8 cellular contexts compared by ENCODE assay signal in the genomic region with DNA sequence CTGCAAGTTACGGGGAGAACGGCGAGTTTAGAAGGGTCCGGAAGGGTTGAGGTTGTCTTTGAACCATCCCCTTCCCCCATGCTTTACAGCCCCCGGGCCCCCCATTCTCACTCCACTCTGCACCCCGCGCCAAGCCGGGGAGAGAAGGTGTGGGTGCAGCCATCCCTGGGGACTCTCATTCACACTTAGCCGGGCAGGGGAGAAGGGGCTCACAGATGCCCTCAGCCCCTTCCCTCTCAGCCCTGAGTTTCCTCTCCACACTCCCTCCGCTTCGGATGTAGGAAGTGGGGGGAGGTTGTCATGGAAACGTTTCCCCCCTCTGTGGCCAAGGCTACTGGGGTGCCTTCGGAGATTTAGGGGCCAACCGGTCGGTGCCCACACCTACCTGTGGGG. TPM values are rescaled to one million over a fixed set of nuclear protein-coding genes. Genes with fewer than 3 reads are reported as not detected.
DNase-seq lines count a peak whose midpoint lies in the region; ATAC-seq and TF ChIP-seq lines count a peak whose summit lies in the region.

No MANE protein-coding gene starts in this region.

- CTCF ChIA-PET in CD4-positive, alpha-beta memory T cell (lab: Charles Lee; ENCODE audit: partially characterized antibody) = interaction anchor here (1.3 kb wide), 1 partner anchor 10 kb away, joined by 3 read pairs; no protein-coding TSS in a partner anchor

- peaks cover 0 to 1% of the 10 kb centered on the region in 2 donors for H3K36me3 Mint-ChIP-seq in CD4-positive, alpha-beta memory T cell
- no peaks in the 10 kb centered on the region for H3K36me3 Mint-ChIP-seq in chondrocyte (ENCODE audit: low read depth)

- peaks cover 0 to 8% (median 3%) of the 10 kb centered on the region in 8 donors for H3K9me3 Mint-ChIP-seq in CD4-positive, alpha-beta memory T cell
- H3K9me3 Mint-ChIP-seq in chondrocyte (ENCODE audit: low read depth) = no peaks in the 10 kb centered on the region

- H3K27ac ChIP-seq in CD4-positive, alpha-beta memory T cell (ENCODE audit: low read depth, low read length) = no peak overlapping the region

- H3K27me3 ChIP-seq in CD4-positive, alpha-beta memory T cell (ENCODE audit: insufficient read depth, low read length) = peaks cover 26% of the 10 kb centered on the region
- H3K27me3 ChIP-seq in mononuclear cell (ENCODE audit: insufficient read depth, low read length) = peaks cover 85% of the 10 kb centered on the region

- POLR2A ChIA-PET in CD4-positive, alpha-beta memory T cell (lab: Charles Lee; ENCODE audit: partially characterized antibody) = no interaction called here

- peak overlapping the region in 1 of 2 donors; percentile 54 for H3K4me3 ChIP-seq in CD4-positive, alpha-beta memory T cell (ENCODE audit: low read length in 2 of 2)
- H3K4me3 ChIP-seq in mononuclear cell (ENCODE audit: low read length) = peak overlapping the region; percentile 8

- peak in 1 of 5 donors; percentile 3 for DNase-seq in CD4-positive, alpha-beta memory T cell
- DNase-seq in chondrocyte (ENCODE audit: low spot score) (no peak), AG20443 (ENCODE audit: low spot score) (no peak), head of caudate nucleus (no peak), amniotic stem cell (lab: John Stamatoyannopoulos, UW) (no peak)

- no peak for TF ChIP-seq CTCF in chondrocyte (IDR thresholded peaks at IDR 0.05)

- H3K36me3 ChIP-seq in CD4-positive, alpha-beta memory T cell (ENCODE audit: insufficient read depth, low read length) = no peaks in the 10 kb centered on the region

- H3K4me1 Mint-ChIP-seq in CD4-positive, alpha-beta memory T cell = peaks cover 4 to 11% (median 5%) of the 10 kb centered on the region in 4 donors
- peaks cover 13% of the 10 kb centered on the region for H3K4me1 Mint-ChIP-seq in chondrocyte (ENCODE audit: low read depth)

- peaks cover 31% of the 10 kb centered on the region for H3K4me1 ChIP-seq in CD4-positive, alpha-beta memory T cell (ENCODE audit: insufficient read depth, low read length)
- peaks cover 20% of the 10 kb centered on the region for H3K4me1 ChIP-seq in mononuclear cell (ENCODE audit: insufficient read depth, low read length)

- intact Hi-C loops in CD4-positive, alpha-beta memory T cell (cut with micrococcal nuclease) = loop anchor here (2.0 to 10.0 kb wide), 3 partner anchors 169 to 1059 kb away; no protein-coding TSS in a partner anchor
- intact Hi-C loops in head of caudate nucleus (cut with DNase I) = loop anchor here (5.0 kb wide), 1 partner anchor 167 kb away; no protein-coding TSS in a partner anchor

- peak; percentile 7 for ATAC-seq in HG03521 (IDR thresholded peaks at IDR 0.05; ENCODE audit: unreplicated experiment)
- ATAC-seq in GM18861 (IDR thresholded peaks at IDR 0.05; ENCODE audit: unreplicated experiment) = no peak

- peak overlapping the region; percentile 74 to 80 (median 77) for H3K4me3 Mint-ChIP-seq in CD4-positive, alpha-beta memory T cell
- H3K4me3 Mint-ChIP-seq in chondrocyte (ENCODE audit: unreplicated experiment) = no peak overlapping the region

- H3K27ac Mint-ChIP-seq in CD4-positive, alpha-beta memory T cell = peak overlapping the region in 3 of 7 donors; percentile 55 to 82 (median 75)
- peak overlapping the region; percentile 59 for H3K27ac Mint-ChIP-seq in chondrocyte (ENCODE audit: unreplicated experiment)

- H3K27me3 Mint-ChIP-seq in CD4-positive, alpha-beta memory T cell = peaks cover 9 to 18% of the 10 kb centered on the region in 2 donors
- H3K27me3 Mint-ChIP-seq in chondrocyte (ENCODE audit: low read depth) = peaks cover 24% of the 10 kb centered on the region

- H3K9me3 ChIP-seq in CD4-positive, alpha-beta memory T cell (ENCODE audit: control insufficient read depth in 1 of 2, low read length in 2 of 2) = no peaks in the 10 kb centered on the region
- no peaks in the 10 kb centered on the region for H3K9me3 ChIP-seq in mononuclear cell (ENCODE audit: low read depth, low read length)

RNA-seq across cellular contexts. Expression of a gene that starts 0.3 kb away (rescaled TPM):
- total RNA-seq in CD4-positive, alpha-beta memory T cell = 1 to 10 TPM; 3.8 to 5.6 TPM
- 1 to 10 TPM; 2.8 to 2.9 TPM for polyA plus RNA-seq in CD4-positive, alpha-beta memory T cell
- 14.6 to 30.0 TPM (median 29.0 TPM) in 3 replicates for total RNA-seq in chondrocyte
- 4.2 TPM for total RNA-seq in mononuclear cell
